In the genomic region with DNA sequence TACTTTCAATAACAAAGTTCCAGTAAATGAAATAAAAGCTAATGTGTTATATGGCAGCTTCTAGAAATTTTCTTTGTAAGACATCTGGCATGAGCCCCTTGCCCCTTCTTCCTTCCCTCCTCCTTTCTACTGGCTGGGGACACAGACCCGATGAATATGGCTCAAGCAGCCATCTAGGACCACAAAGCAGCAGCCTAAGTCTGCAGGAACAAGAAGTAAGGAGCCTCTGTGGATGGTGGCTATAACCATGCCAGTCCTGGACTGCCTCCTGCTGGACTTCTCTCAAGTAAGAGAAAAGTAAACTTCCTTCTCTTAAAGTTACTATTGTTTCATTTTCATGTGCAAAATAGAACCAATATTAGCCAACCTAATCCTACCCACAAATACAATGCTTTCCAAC, we compare ENCODE assay signal across 9 cellular contexts.
DNase-seq lines count a peak whose midpoint lies in the region; ATAC-seq and TF ChIP-seq lines count a peak whose summit lies in the region.
"Had no signal": no experiment of that assay in that cellular context is flagged by ENCODE, and none has a peak within 500 bp of the region (broad histone marks: within the 10 kb centered on the region; RNA-seq: fewer than 3 reads in every experiment).

No MANE protein-coding gene starts in this region.

- H3K36me3 Mint-ChIP-seq in activated CD4-positive, alpha-beta T cell treated with anti-CD3 and anti-CD28 coated beads for 36 hours (ENCODE audit: low read depth) = no peaks in the 10 kb centered on the region
- H3K36me3 Mint-ChIP-seq: CD4-positive, CD25-positive, alpha-beta regulatory T cell had no signal

- H3K4me1 ChIP-seq in RWPE2 (ENCODE audit: insufficient read depth, poor library complexity, severe bottlenecking) (peaks cover 10% of the 10 kb centered on the region), aorta (ENCODE audit: control insufficient read depth in 1 of 2, insufficient read depth in 2 of 2, low read length in 2 of 2) (peaks cover 0 to 6% of the 10 kb centered on the region in 2 donors), ovary (ENCODE audit: insufficient read depth) (peaks cover 5% of the 10 kb centered on the region)

- no peak overlapping the region for H3K27ac Mint-ChIP-seq in activated CD4-positive, alpha-beta T cell treated with anti-CD3 and anti-CD28 coated beads for 36 hours
- H3K27ac Mint-ChIP-seq: CD4-positive, CD25-positive, alpha-beta regulatory T cell had no signal

- H3K9me3 ChIP-seq in RWPE2 (ENCODE audit: severe bottlenecking) = no peaks in the 10 kb centered on the region
- no peaks in the 10 kb centered on the region for H3K9me3 ChIP-seq in aorta (ENCODE audit: control insufficient read depth, low read length)
- no peaks in the 10 kb centered on the region for H3K9me3 ChIP-seq in ovary

- no peak overlapping the region for H3K27ac ChIP-seq in RWPE2 (ENCODE audit: poor library complexity, severe bottlenecking)
- H3K27ac ChIP-seq in aorta (ENCODE audit: low read depth in 1 of 2, low read length in 2 of 2) = peak overlapping the region in 1 of 2 donors; percentile 30
- H3K27ac ChIP-seq in ovary = no peak overlapping the region

- no peaks in the 10 kb centered on the region for H3K9me3 Mint-ChIP-seq in activated CD4-positive, alpha-beta T cell treated with anti-CD3 and anti-CD28 coated beads for 36 hours (ENCODE audit: low read depth)

- TF ChIP-seq EP300 in ovary (IDR thresholded peaks at IDR 0.05) = no peak

- POLR2A ChIA-PET in activated CD4-positive, alpha-beta T cell treated with anti-CD3 and anti-CD28 coated beads for 36 hours (lab: Charles Lee) = no interaction called here

- no peak for TF ChIP-seq POLR2A in ovary (IDR thresholded peaks at IDR 0.05)

- no peaks in the 10 kb centered on the region for H3K36me3 ChIP-seq in RWPE2 (ENCODE audit: low read depth)
- no peaks in the 10 kb centered on the region for H3K36me3 ChIP-seq in aorta (ENCODE audit: control insufficient read depth in 1 of 2, insufficient read depth in 2 of 2, low read length in 1 of 2)
- H3K36me3 ChIP-seq in ovary = no peaks in the 10 kb centered on the region

- DNase-seq in activated CD4-positive, alpha-beta T cell treated with anti-CD3 and anti-CD28 coated beads for 36 hours = peak; percentile 11
- no peak for DNase-seq in activated CD4-positive, alpha-beta T cell treated with anti-CD3 and anti-CD28 coated beads, Interleukin-2, amount 50 U/mL, for 4 hours
- DNase-seq in RWPE2 (ENCODE audit: low spot score) = no peak
- no peak for DNase-seq in left ventricle myocardium superior
- no peak for DNase-seq in aorta
- no peak for DNase-seq in ovary
- no peak for DNase-seq in NCI-H2196 (lab: John Stamatoyannopoulos, UW; ENCODE audit: unreplicated experiment)
- DNase-seq in NCI-H446 treated with DMSO at 0.1 percent for 48 hours (lab: John Stamatoyannopoulos, UW) = no peak
- DNase-seq: CD4-positive, CD25-positive, alpha-beta regulatory T cell had no signal

- no peaks in the 10 kb centered on the region for H3K27me3 Mint-ChIP-seq in activated CD4-positive, alpha-beta T cell treated with anti-CD3 and anti-CD28 coated beads for 36 hours

- no peak overlapping the region for H3K4me3 Mint-ChIP-seq in activated CD4-positive, alpha-beta T cell treated with anti-CD3 and anti-CD28 coated beads for 36 hours
- H3K4me3 Mint-ChIP-seq: CD4-positive, CD25-positive, alpha-beta regulatory T cell had no signal

- TF ChIP-seq CTCF in RWPE2 (IDR thresholded peaks at IDR 0.05; ENCODE audit: poor library complexity, severe bottlenecking) (peak; percentile 63), ovary (IDR thresholded peaks at IDR 0.05) (no peak)

- peaks cover 6% of the 10 kb centered on the region for H3K4me1 Mint-ChIP-seq in activated CD4-positive, alpha-beta T cell treated with anti-CD3 and anti-CD28 coated beads for 36 hours
- H3K4me1 Mint-ChIP-seq: CD4-positive, CD25-positive, alpha-beta regulatory T cell had no signal

- intact Hi-C loops in activated CD4-positive, alpha-beta T cell treated with anti-CD3 and anti-CD28 coated beads for 36 hours (cut with DNase I, micrococcal nuclease) = no loop called here
- intact Hi-C loops in left ventricle myocardium superior (cut with micrococcal nuclease) = loop anchor here (5.0 kb wide), 1 partner anchor 45 kb away; no protein-coding TSS in a partner anchor
- intact Hi-C loops in aorta (cut with DNase I) = loop anchor here in 1 of 2 donors (5.0 to 10.0 kb wide), 2 partner anchors 50 to 393 kb away; no protein-coding TSS in a partner anchor
- intact Hi-C loops in ovary (cut with DNase I) = no loop called here

- ATAC-seq in activated CD4-positive, alpha-beta T cell treated with anti-CD3 and anti-CD28 coated beads for 36 hours = no peak
- ATAC-seq in RWPE2 (ENCODE audit: low read depth) (peak; percentile 67; the same call in 2 of the 3 replicates), left ventricle myocardium superior (peak; percentile 57), aorta (ENCODE audit: low FRiP score) (peak; percentile 67)

- WGBS in aorta, 2 donors = 17 to 37% methylated on average over 1 of the region's 1 CpG
- 84 to 94% (median 84%) methylated on average over 1 of the region's 1 CpG for WGBS in ovary, 3 donors

- H3K27me3 ChIP-seq in RWPE2 (ENCODE audit: insufficient read depth, poor library complexity, severe bottlenecking) (no peaks in the 10 kb centered on the region), aorta (ENCODE audit: control insufficient read depth in 1 of 2, insufficient read depth in 2 of 2, low read length in 1 of 2) (no peaks in the 10 kb centered on the region), ovary (no peaks in the 10 kb centered on the region)

- H3K4me3 ChIP-seq in RWPE2 (ENCODE audit: severe bottlenecking) = no peak overlapping the region
- H3K4me3 ChIP-seq in aorta (ENCODE audit: low read length in 2 of 2) = no peak overlapping the region
- no peak overlapping the region for H3K4me3 ChIP-seq in ovary

- CTCF ChIA-PET in activated CD4-positive, alpha-beta T cell treated with anti-CD3 and anti-CD28 coated beads for 36 hours (lab: Charles Lee) = no interaction called here
